ENCODE assay signal across 8 cellular contexts in the genomic region with DNA sequence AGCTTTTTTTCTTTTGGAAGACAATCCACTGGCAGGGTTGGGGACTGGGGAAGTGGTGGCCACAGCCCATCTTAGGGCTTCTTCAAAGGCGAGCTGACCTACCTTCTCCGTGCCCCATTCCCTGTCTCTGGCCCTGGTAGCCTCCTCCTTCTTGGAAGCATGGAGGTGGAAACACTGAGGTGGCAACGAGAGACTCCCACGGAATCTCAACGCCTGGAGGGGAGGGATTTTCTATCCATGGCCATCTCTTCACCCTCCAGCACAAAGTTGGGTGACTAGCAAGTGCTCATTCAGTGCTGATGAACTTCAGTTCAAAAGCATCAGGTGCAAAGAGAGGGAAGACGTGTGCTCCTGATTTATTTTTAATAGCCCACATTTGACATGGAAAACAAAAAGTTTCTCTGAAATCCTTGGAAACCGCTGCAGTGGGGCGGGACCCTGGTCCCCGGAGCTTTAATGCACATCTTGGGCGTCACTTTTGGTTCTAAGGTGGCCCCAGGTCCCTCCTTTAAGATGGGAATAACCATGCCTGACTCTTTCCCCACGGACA. TPM values are rescaled to one million over a fixed set of nuclear protein-coding genes. Genes with fewer than 3 reads are reported as not detected.
DNase-seq lines count a peak whose midpoint lies in the region; ATAC-seq and FAIRE-seq lines count a peak whose summit lies in the region.

No MANE protein-coding gene starts in this region.

- no peaks in the 10 kb centered on the region for H3K4me1 ChIP-seq in iPS-15b (ENCODE audit: control insufficient read depth, insufficient read depth, low read length)

- peak overlapping the region; percentile 16 for H3K27ac Mint-ChIP-seq in activated CD4-positive, alpha-beta memory T cell treated with anti-CD3 and anti-CD28 coated beads, Interleukin-2, amount 10 ng/mL, durations not matched to agents 7 days and 5 days
- H3K27ac Mint-ChIP-seq in stimulated activated naive B cell treated with anti-CD40 and anti-IgM and Interleukin-4, amounts not matched to agents 10 μg/mL and 1 μg/mL and 100 μg/mL, for 72 hours = peak overlapping the region; percentile 91

- peak overlapping the region; percentile 88 for H3K4me3 ChIP-seq in iPS-15b (ENCODE audit: low read depth, low read length)

- CTCF ChIA-PET in activated CD4-positive, alpha-beta memory T cell treated with anti-CD3 and anti-CD28 coated beads, Interleukin-2, amount 10 ng/mL, durations not matched to agents 7 days and 5 days (lab: Charles Lee) = interaction anchor here (0.5 kb wide), 1 partner anchor 1717 kb away, joined by 4 read pairs; no protein-coding TSS in a partner anchor

- H3K4me3 Mint-ChIP-seq in activated CD4-positive, alpha-beta memory T cell treated with anti-CD3 and anti-CD28 coated beads, Interleukin-2, amount 10 ng/mL, durations not matched to agents 7 days and 5 days = peak overlapping the region; percentile 88
- peak overlapping the region; percentile 92 to 96 for H3K4me3 Mint-ChIP-seq in stimulated activated naive B cell treated with anti-CD40 and anti-IgM and Interleukin-4, amounts not matched to agents 10 μg/mL and 1 μg/mL and 100 μg/mL, for 72 hours

- peaks cover 5% of the 10 kb centered on the region for H3K36me3 ChIP-seq in iPS-15b (ENCODE audit: control insufficient read depth, insufficient read depth, low read length)

- no peaks in the 10 kb centered on the region for H3K27me3 ChIP-seq in iPS-15b (ENCODE audit: control insufficient read depth, insufficient read depth, low read length)

- H3K9me3 Mint-ChIP-seq in activated CD4-positive, alpha-beta memory T cell treated with anti-CD3 and anti-CD28 coated beads, Interleukin-2, amount 10 ng/mL, durations not matched to agents 7 days and 5 days = no peaks in the 10 kb centered on the region
- H3K9me3 Mint-ChIP-seq in stimulated activated naive B cell treated with anti-CD40 and anti-IgM and Interleukin-4, amounts not matched to agents 10 μg/mL and 1 μg/mL and 100 μg/mL, for 72 hours = no peaks in the 10 kb centered on the region

- ATAC-seq in stimulated activated naive B cell treated with anti-CD40 and anti-IgM and Interleukin-4, amounts not matched to agents 10 μg/mL and 1 μg/mL and 100 μg/mL, for 72 hours (replicated peaks) = no peak
- ATAC-seq in HG03565 (IDR thresholded peaks at IDR 0.05; ENCODE audit: unreplicated experiment) (no peak), HG03469 (IDR thresholded peaks at IDR 0.05; ENCODE audit: unreplicated experiment) (no peak)

- H3K4me1 Mint-ChIP-seq in activated CD4-positive, alpha-beta memory T cell treated with anti-CD3 and anti-CD28 coated beads, Interleukin-2, amount 10 ng/mL, durations not matched to agents 7 days and 5 days = peaks cover 12% of the 10 kb centered on the region
- peaks cover 16 to 24% of the 10 kb centered on the region in 2 donors for H3K4me1 Mint-ChIP-seq in stimulated activated naive B cell treated with anti-CD40 and anti-IgM and Interleukin-4, amounts not matched to agents 10 μg/mL and 1 μg/mL and 100 μg/mL, for 72 hours

- H3K9ac ChIP-seq in iPS-15b (ENCODE audit: low read depth, low read length) = peak overlapping the region; percentile 57

- POLR2A ChIA-PET in activated CD4-positive, alpha-beta memory T cell treated with anti-CD3 and anti-CD28 coated beads, Interleukin-2, amount 10 ng/mL, durations not matched to agents 7 days and 5 days (lab: Charles Lee) = no interaction called here

- peak; percentile 35 for DNase-seq in NCI-H2227 (lab: John Stamatoyannopoulos, UW; ENCODE audit: unreplicated experiment)
- no peak for DNase-seq in NCI-H2227 treated with DMSO at 0.1 percent for 48 hours (lab: John Stamatoyannopoulos, UW)
- DNase-seq in activated CD4-positive, alpha-beta memory T cell treated with anti-CD3 and anti-CD28 coated beads, Interleukin-2, amount 10 ng/mL, durations not matched to agents 7 days and 5 days = no peak
- no peak for DNase-seq in stimulated activated naive B cell treated with anti-CD40 and anti-IgM and Interleukin-4, amounts not matched to agents 10 μg/mL and 1 μg/mL and 100 μg/mL, for 72 hours
- DNase-seq in urothelium cell line (ENCODE audit: low spot score) = no peak

- no peaks in the 10 kb centered on the region for H3K9me3 ChIP-seq in iPS-15b (ENCODE audit: control insufficient read depth, insufficient read depth, low read length)

- no peaks in the 10 kb centered on the region for H3K36me3 Mint-ChIP-seq in activated CD4-positive, alpha-beta memory T cell treated with anti-CD3 and anti-CD28 coated beads, Interleukin-2, amount 10 ng/mL, durations not matched to agents 7 days and 5 days (ENCODE audit: low read depth)
- H3K36me3 Mint-ChIP-seq in stimulated activated naive B cell treated with anti-CD40 and anti-IgM and Interleukin-4, amounts not matched to agents 10 μg/mL and 1 μg/mL and 100 μg/mL, for 72 hours = peaks cover 8 to 10% of the 10 kb centered on the region in 2 donors

- no peak for FAIRE-seq in urothelium cell line (lab: Jason Lieb, UNC)

- peaks cover 30% of the 10 kb centered on the region for H3K27me3 Mint-ChIP-seq in activated CD4-positive, alpha-beta memory T cell treated with anti-CD3 and anti-CD28 coated beads, Interleukin-2, amount 10 ng/mL, durations not matched to agents 7 days and 5 days
- H3K27me3 Mint-ChIP-seq in stimulated activated naive B cell treated with anti-CD40 and anti-IgM and Interleukin-4, amounts not matched to agents 10 μg/mL and 1 μg/mL and 100 μg/mL, for 72 hours = no peaks in the 10 kb centered on the region

RNA-seq across cellular contexts. Expression of a gene that starts 0.6 kb away (rescaled TPM):
- under 1 TPM; 0.50 to 0.55 TPM for total RNA-seq in activated CD4-positive, alpha-beta memory T cell treated with anti-CD3 and anti-CD28 coated beads, Interleukin-2, amount 10 ng/mL, durations not matched to agents 7 days and 5 days
